1 cellular context compared by ENCODE assay signal in the genomic region with DNA sequence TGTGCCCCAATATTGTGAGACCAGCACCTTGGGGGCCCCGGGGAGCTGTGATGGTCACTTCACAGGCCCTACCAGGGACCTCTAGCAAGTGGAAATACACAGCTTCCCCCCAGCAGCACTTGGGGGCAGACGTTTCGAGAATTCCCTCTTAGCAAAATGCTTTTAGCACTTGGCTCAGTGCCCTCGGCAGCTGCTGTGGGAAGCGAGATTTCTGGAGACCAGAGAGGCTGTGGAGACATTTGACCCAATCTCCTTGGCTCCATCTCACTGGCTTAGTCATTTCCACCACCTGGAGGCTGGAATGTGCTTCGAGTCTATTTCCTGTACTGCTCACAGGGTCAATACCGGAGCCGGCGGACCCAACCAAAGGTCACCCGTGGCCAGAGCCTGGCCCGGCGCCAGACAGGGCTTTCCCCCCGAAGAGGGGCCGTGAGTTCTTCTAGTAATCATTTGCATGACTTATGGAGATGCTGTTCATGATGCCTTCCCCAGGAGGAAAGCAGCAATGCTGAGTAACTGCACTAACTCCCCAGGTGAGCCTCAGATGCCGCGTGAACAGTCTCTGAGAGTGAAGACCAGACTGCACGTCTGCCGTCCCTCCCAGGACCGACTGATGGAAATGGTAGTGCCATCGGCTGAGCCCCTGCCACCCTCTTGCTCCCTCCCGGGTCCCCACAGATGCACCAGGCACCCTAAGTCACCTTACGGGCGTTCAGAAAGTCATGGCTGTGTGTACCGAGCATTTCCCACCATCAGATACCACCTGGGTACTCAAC.
A peak's percentile ranks its signal among the peaks of the same experiment; 100 is the strongest.
TF ChIP-seq lines count a peak whose summit lies in the region.

No MANE protein-coding gene starts in this region.

TF ChIP-seq in K562, 482 proteins besides CTCF, POLR2A, EP300 and RAD21 (continued from another document and continues in another):
- TF ChIP-seq, protein P1, sequence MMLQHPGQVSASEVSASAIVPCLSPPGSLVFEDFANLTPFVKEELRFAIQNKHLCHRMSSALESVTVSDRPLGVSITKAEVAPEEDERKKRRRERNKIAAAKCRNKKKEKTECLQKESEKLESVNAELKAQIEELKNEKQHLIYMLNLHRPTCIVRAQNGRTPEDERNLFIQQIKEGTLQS (IDR thresholded peaks at IDR 0.05): peak; percentile 54
- TF ChIP-seq, protein P1 (CRISPR knock-in tag; conservative IDR thresholded peaks at IDR 0.05): no peak
- TF ChIP-seq ZNF175 (CRISPR knock-in tag; IDR thresholded peaks at IDR 0.05; ENCODE audit: low read depth) (0 out of 2 replicates have a peak, but pooled peaks have one; percentile 34), SPI1 (IDR thresholded peaks at IDR 0.05; ENCODE audit: borderline replicate concordance, low read depth, low read length) (no peak), NR2C1 (IDR thresholded peaks at IDR 0.05) (peak; percentile 44; the same call in 1 of the 2 replicates), NR2C1 (tag; IDR thresholded peaks at IDR 0.05) (peak; percentile 62; the same call in 1 of the 2 replicates), U2AF1 (optimal IDR thresholded peaks at IDR 0.05; ENCODE audit: low read depth, low read length) (no peak), DACH1 (IDR thresholded peaks at IDR 0.05; ENCODE audit: partially characterized antibody) (peak; percentile 43), ZNF212 (CRISPR knock-in tag; IDR thresholded peaks at IDR 0.05) (no peak), CBX5 (IDR thresholded peaks at IDR 0.05; ENCODE audit: borderline replicate concordance, low read depth) (no peak), TAF1 (IDR thresholded peaks at IDR 0.05; ENCODE audit: control insufficient read depth, extremely low read depth, insufficient read depth, low read length, severe bottlenecking) (no peak), LEF1 (IDR thresholded peaks at IDR 0.05) (0 out of 2 replicates have a peak, but pooled peaks have one; percentile 17), NCOA2 (IDR thresholded peaks at IDR 0.05; ENCODE audit: partially characterized antibody in 2 of 2) (no peak), ZNF79 (CRISPR knock-in tag; IDR thresholded peaks at IDR 0.05; ENCODE audit: low read depth) (no peak), GABPB1 (CRISPR knock-in tag; IDR thresholded peaks at IDR 0.05) (no peak), POLR3A (IDR thresholded peaks at IDR 0.05; ENCODE audit: borderline replicate concordance, extremely low read depth, insufficient read depth, insufficient read length) (no peak), ZNF780A (CRISPR knock-in tag; IDR thresholded peaks at IDR 0.05) (no peak), KAT2B (IDR thresholded peaks at IDR 0.05; ENCODE audit: low read depth, low read length) (no peak), DMBX1 (CRISPR knock-in tag; IDR thresholded peaks at IDR 0.05; ENCODE audit: borderline replicate concordance) (no peak), XRCC5 (IDR thresholded peaks at IDR 0.05; ENCODE audit: low read depth, low read length) (peak; percentile 23; the same call in 1 of the 2 replicates), GTF2E2 (tag; IDR thresholded peaks at IDR 0.05) (no peak), NCOA1 (IDR thresholded peaks at IDR 0.05; ENCODE audit: low read depth) (peak; percentile 36; the same call in 1 of the 2 replicates), PML (IDR thresholded peaks at IDR 0.05; ENCODE audit: low read length) (peak; percentile 13; the same call in 1 of the 2 replicates), TCF3 (CRISPR knock-in tag; IDR thresholded peaks at IDR 0.05) (peak; percentile 62), SMARCA4 (IDR thresholded peaks at IDR 0.05) (peak; percentile 46), RFX7 (CRISPR knock-in tag; IDR thresholded peaks at IDR 0.05) (no peak), ZNF436 (CRISPR knock-in tag; IDR thresholded peaks at IDR 0.05) (no peak), THRAP3 (IDR thresholded peaks at IDR 0.05; ENCODE audit: borderline replicate concordance) (no peak), JUN (IDR thresholded peaks at IDR 0.05; ENCODE audit: borderline replicate concordance, low read depth, low read length) (peak; percentile 46; the same call in 1 of the 2 replicates), JUN (CRISPR knock-in tag; IDR thresholded peaks at IDR 0.05; ENCODE audit: borderline replicate concordance) (no peak), ZNF12 (CRISPR knock-in tag; IDR thresholded peaks at IDR 0.05) (no peak), ZNF444 (CRISPR knock-in tag; IDR thresholded peaks at IDR 0.05) (no peak), BRD9 (IDR thresholded peaks at IDR 0.05; ENCODE audit: low read depth, partially characterized antibody) (no peak), GATA2 (CRISPR knock-in tag; IDR thresholded peaks at IDR 0.05) (peak; percentile 71), ZBTB7A (IDR thresholded peaks at IDR 0.05; ENCODE audit: borderline replicate concordance, control insufficient read depth, low read depth, low read length) (peak; percentile 52; the same call in 1 of the 2 replicates), ZNF324 (CRISPR knock-in tag; IDR thresholded peaks at IDR 0.05) (no peak), TEAD2 (tag; IDR thresholded peaks at IDR 0.05) (peak; percentile 99), POU5F1 (IDR thresholded peaks at IDR 0.05; ENCODE audit: borderline replicate concordance, low read depth, low read length, partially characterized antibody) (no peak), RUNX1 (IDR thresholded peaks at IDR 0.05; ENCODE audit: low read depth) (no peak), PCBP1 (IDR thresholded peaks at IDR 0.05; ENCODE audit: low read depth, low read length, poor library complexity, severe bottlenecking) (no peak), ELF4 (CRISPR knock-in tag; IDR thresholded peaks at IDR 0.05) (no peak), TCF7 (IDR thresholded peaks at IDR 0.05; ENCODE audit: borderline replicate concordance) (no peak), CBFA2T2 (conservative IDR thresholded peaks at IDR 0.05) (peak; percentile 68), ZNF431 (CRISPR knock-in tag; IDR thresholded peaks at IDR 0.05) (no peak), POLR2AphosphoS5 (IDR thresholded peaks at IDR 0.05; ENCODE audit: control insufficient read depth, insufficient read depth, low read depth, low read length) (0 out of 2 replicates have a peak, but pooled peaks have one; percentile 27), RCOR1 (IDR thresholded peaks at IDR 0.05; ENCODE audit: borderline replicate concordance in 1 of 2, low read depth in 2 of 2, low read length in 2 of 2) (peak; percentile 12 to 77; a peak in 2 of 4 replicates), CTBP1 (IDR thresholded peaks at IDR 0.05; ENCODE audit: borderline replicate concordance) (peak; percentile 76), ESRRB (CRISPR knock-in tag; IDR thresholded peaks at IDR 0.05; ENCODE audit: borderline replicate concordance) (no peak), DPF2 (IDR thresholded peaks at IDR 0.05) (peak; percentile 36; the same call in 1 of the 2 replicates), TFAM (CRISPR knock-in tag; conservative IDR thresholded peaks at IDR 0.05) (no peak), KDM1A (IDR thresholded peaks at IDR 0.05) (peak; percentile 71 to 74), NR3C1 (CRISPR knock-in tag; IDR thresholded peaks at IDR 0.05) (no peak), ERF (CRISPR knock-in tag; IDR thresholded peaks at IDR 0.05) (no peak), MEF2D (tag; conservative IDR thresholded peaks at IDR 0.05; ENCODE audit: low read depth) (no peak), PTBP1 (IDR thresholded peaks at IDR 0.05; ENCODE audit: low read depth, low read length) (no peak), CBX3 (IDR thresholded peaks at IDR 0.05; ENCODE audit: borderline replicate concordance in 1 of 2, low read length in 2 of 2) (0 out of 3 replicates have a peak, but pooled peaks of 1 of the 2 experiments have one; percentile 17), ELF2 (CRISPR knock-in tag; IDR thresholded peaks at IDR 0.05) (no peak), ZC3H11A (IDR thresholded peaks at IDR 0.05; ENCODE audit: low read depth, low read length) (no peak), ZKSCAN1 (IDR thresholded peaks at IDR 0.05; ENCODE audit: low read depth, low read length) (no peak), MYNN (IDR thresholded peaks at IDR 0.05) (0 out of 2 replicates have a peak, but pooled peaks have one; percentile 23), MYNN (CRISPR knock-in tag; IDR thresholded peaks at IDR 0.05) (no peak), NBN (IDR thresholded peaks at IDR 0.05; ENCODE audit: low read depth) (no peak), NFE2 (IDR thresholded peaks at IDR 0.05; ENCODE audit: low read depth) (0 out of 2 replicates have a peak, but pooled peaks have one; percentile 23)
- TF ChIP-seq, protein P2, sequence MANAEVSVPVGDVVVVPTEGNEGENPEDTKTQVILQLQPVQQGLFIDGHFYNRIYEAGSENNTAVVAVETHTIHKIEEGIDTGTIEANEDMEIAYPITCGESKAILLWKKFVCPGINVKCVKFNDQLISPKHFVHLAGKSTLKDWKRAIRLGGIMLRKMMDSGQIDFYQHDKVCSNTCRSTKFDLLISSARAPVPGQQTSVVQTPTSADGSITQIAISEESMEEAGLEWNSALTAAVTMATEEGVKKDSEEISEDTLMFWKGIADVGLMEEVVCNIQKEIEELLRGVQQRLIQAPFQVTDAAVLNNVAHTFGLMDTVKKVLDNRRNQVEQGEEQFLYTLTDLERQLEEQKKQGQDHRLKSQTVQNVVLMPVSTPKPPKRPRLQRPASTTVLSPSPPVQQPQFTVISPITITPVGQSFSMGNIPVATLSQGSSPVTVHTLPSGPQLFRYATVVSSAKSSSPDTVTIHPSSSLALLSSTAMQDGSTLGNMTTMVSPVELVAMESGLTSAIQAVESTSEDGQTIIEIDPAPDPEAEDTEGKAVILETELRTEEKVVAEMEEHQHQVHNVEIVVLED (CRISPR knock-in tag; IDR thresholded peaks at IDR 0.05): no peak
- TF ChIP-seq, protein P3, sequence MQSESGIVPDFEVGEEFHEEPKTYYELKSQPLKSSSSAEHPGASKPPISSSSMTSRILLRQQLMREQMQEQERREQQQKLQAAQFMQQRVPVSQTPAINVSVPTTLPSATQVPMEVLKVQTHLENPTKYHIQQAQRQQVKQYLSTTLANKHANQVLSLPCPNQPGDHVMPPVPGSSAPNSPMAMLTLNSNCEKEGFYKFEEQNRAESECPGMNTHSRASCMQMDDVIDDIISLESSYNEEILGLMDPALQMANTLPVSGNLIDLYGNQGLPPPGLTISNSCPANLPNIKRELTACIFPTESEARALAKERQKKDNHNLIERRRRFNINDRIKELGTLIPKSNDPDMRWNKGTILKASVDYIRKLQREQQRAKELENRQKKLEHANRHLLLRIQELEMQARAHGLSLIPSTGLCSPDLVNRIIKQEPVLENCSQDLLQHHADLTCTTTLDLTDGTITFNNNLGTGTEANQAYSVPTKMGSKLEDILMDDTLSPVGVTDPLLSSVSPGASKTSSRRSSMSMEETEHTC (IDR thresholded peaks at IDR 0.05): 0 out of 2 replicates have a peak, but pooled peaks have one; percentile 32
- TF ChIP-seq, protein P4, sequence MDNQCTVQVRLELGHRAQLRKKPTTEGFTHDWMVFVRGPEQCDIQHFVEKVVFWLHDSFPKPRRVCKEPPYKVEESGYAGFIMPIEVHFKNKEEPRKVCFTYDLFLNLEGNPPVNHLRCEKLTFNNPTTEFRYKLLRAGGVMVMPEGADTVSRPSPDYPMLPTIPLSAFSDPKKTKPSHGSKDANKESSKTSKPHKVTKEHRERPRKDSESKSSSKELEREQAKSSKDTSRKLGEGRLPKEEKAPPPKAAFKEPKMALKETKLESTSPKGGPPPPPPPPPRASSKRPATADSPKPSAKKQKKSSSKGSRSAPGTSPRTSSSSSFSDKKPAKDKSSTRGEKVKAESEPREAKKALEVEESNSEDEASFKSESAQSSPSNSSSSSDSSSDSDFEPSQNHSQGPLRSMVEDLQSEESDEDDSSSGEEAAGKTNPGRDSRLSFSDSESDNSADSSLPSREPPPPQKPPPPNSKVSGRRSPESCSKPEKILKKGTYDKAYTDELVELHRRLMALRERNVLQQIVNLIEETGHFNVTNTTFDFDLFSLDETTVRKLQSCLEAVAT (IDR thresholded peaks at IDR 0.05): peak in 1 of 2 experiments; percentile 20; a peak in 1 of 4 replicates
- TF ChIP-seq, protein P5, sequence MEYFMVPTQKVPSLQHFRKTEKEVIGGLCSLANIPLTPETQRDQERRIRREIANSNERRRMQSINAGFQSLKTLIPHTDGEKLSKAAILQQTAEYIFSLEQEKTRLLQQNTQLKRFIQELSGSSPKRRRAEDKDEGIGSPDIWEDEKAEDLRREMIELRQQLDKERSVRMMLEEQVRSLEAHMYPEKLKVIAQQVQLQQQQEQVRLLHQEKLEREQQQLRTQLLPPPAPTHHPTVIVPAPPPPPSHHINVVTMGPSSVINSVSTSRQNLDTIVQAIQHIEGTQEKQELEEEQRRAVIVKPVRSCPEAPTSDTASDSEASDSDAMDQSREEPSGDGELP (CRISPR knock-in tag; IDR thresholded peaks at IDR 0.05; ENCODE audit: borderline replicate concordance): peak; percentile 67
- TF ChIP-seq, protein P6, sequence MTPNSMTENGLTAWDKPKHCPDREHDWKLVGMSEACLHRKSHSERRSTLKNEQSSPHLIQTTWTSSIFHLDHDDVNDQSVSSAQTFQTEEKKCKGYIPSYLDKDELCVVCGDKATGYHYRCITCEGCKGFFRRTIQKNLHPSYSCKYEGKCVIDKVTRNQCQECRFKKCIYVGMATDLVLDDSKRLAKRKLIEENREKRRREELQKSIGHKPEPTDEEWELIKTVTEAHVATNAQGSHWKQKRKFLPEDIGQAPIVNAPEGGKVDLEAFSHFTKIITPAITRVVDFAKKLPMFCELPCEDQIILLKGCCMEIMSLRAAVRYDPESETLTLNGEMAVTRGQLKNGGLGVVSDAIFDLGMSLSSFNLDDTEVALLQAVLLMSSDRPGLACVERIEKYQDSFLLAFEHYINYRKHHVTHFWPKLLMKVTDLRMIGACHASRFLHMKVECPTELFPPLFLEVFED (CRISPR knock-in tag; conservative IDR thresholded peaks at IDR 0.05): no peak
- TF ChIP-seq, protein P7, sequence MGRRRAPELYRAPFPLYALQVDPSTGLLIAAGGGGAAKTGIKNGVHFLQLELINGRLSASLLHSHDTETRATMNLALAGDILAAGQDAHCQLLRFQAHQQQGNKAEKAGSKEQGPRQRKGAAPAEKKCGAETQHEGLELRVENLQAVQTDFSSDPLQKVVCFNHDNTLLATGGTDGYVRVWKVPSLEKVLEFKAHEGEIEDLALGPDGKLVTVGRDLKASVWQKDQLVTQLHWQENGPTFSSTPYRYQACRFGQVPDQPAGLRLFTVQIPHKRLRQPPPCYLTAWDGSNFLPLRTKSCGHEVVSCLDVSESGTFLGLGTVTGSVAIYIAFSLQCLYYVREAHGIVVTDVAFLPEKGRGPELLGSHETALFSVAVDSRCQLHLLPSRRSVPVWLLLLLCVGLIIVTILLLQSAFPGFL (CRISPR knock-in tag; IDR thresholded peaks at IDR 0.05): 0 out of 2 replicates have a peak, but pooled peaks have one; percentile 30
- TF ChIP-seq, protein P8, sequence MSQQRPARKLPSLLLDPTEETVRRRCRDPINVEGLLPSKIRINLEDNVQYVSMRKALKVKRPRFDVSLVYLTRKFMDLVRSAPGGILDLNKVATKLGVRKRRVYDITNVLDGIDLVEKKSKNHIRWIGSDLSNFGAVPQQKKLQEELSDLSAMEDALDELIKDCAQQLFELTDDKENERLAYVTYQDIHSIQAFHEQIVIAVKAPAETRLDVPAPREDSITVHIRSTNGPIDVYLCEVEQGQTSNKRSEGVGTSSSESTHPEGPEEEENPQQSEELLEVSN (IDR thresholded peaks at IDR 0.05; ENCODE audit: borderline replicate concordance in 1 of 2, extremely low read depth in 1 of 2, insufficient read depth in 1 of 2, insufficient read length in 1 of 2, low read depth in 1 of 2, low read length in 1 of 2, poor library complexity in 1 of 2, severe bottlenecking in 1 of 2): peak in 1 of 2 experiments; percentile 11
